Comparison of ENCODE assay signal across 8 cellular contexts in the genomic region with DNA sequence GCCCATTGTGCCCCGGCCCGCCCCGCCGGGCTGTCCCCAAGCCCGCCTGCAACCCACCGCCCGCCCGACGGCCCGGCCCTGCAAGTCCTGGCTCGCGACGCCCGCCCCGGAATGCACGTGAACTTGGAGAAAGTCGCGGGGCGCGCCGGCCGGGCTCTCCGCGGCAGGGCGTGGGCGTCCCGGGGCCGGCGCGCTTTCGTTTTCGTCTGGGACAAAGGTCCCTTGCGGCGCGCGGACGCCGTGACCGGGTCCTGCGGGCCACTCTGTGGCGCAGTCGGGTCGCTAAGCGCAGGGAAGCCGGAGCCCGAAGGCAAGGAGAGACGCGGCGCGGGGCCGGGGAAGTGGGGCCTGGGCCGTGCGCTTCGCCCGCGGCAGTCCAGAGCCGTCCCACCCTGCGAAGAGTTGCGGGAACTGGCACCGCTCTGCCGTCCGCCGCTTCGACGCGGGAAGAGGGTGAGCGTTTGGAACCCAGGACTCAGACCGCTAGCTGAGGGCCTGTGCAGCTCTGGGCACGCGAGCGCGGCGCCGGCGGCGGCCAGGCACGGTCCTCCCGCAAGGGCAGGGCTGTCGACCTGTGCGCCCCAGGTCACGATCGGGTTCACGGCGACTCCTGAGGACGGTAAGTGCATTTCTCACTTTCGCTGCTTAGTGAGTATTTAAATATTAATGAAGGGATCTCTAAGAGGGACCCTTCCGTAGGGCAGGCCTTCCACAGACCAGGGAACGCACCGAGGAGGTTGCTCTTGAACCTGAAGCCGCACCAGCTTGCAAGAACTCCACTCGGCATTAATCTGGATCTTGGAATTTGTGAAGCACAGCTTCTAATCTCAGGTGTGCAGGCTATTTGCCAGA.
DNase-seq lines count a peak whose midpoint lies in the region; ATAC-seq and TF ChIP-seq lines count a peak whose summit lies in the region.

No MANE protein-coding gene starts in this region.

- peaks cover 14% of the 10 kb centered on the region; the same call in 1 of the 2 replicates for H3F3A ChIP-seq in Loucy (ENCODE audit: low read depth)

- H3K9me3 ChIP-seq in Loucy (ENCODE audit: insufficient read depth, low read depth, low read length), result no peaks in the 10 kb centered on the region
- no peaks in the 10 kb centered on the region for H3K9me3 ChIP-seq in parathyroid adenoma (ENCODE audit: control insufficient read depth, low read length)

- TF ChIP-seq POLR2A in GM18505 (IDR thresholded peaks at IDR 0.05; ENCODE audit: borderline replicate concordance, extremely low read depth, insufficient read depth, insufficient read length), result no peak

- no peaks in the 10 kb centered on the region for H3K9me3 Mint-ChIP-seq in activated T-helper 17 cell treated with anti-CD3 and anti-CD28 coated beads, Interleukin-2, amount 50 U/mL, for 72 hours
- H3K9me3 Mint-ChIP-seq in glutamatergic neuron (ENCODE audit: unreplicated experiment), result peaks cover 7% of the 10 kb centered on the region

- H3K9me2 ChIP-seq in Loucy (replicated peaks; ENCODE audit: low read depth, low read length), result no peaks in the 10 kb centered on the region

- peaks cover 27% of the 10 kb centered on the region for H3K4me1 Mint-ChIP-seq in activated T-helper 17 cell treated with anti-CD3 and anti-CD28 coated beads, Interleukin-2, amount 50 U/mL, for 72 hours
- peaks cover 1% of the 10 kb centered on the region for H3K4me1 Mint-ChIP-seq in glutamatergic neuron (ENCODE audit: low read depth, unreplicated experiment)

- H3K4me1 ChIP-seq in Loucy (ENCODE audit: insufficient read depth, low read length, poor library complexity, severe bottlenecking), result peaks cover 24% of the 10 kb centered on the region
- H3K4me1 ChIP-seq in parathyroid adenoma, result peaks cover 2% of the 10 kb centered on the region

- H3K27me3 Mint-ChIP-seq in activated T-helper 17 cell treated with anti-CD3 and anti-CD28 coated beads, Interleukin-2, amount 50 U/mL, for 72 hours, result no peaks in the 10 kb centered on the region
- H3K27me3 Mint-ChIP-seq in glutamatergic neuron (ENCODE audit: unreplicated experiment), result peaks cover 15% of the 10 kb centered on the region

- H3K79me2 ChIP-seq in Loucy (ENCODE audit: insufficient read depth, low read length), result peaks cover 91% of the 10 kb centered on the region
- peaks cover 33% of the 10 kb centered on the region for H3K79me2 ChIP-seq in parathyroid adenoma

- H3K27ac Mint-ChIP-seq in activated T-helper 17 cell treated with anti-CD3 and anti-CD28 coated beads, Interleukin-2, amount 50 U/mL, for 72 hours, result peak overlapping the region; percentile 82
- no peak overlapping the region for H3K27ac Mint-ChIP-seq in glutamatergic neuron (ENCODE audit: unreplicated experiment)

- peak overlapping the region; percentile 100 for H3K9ac ChIP-seq in Loucy (ENCODE audit: low read depth, low read length, poor library complexity, severe bottlenecking)
- H3K9ac ChIP-seq in parathyroid adenoma, result no peak overlapping the region

- H3K4me3 Mint-ChIP-seq in activated T-helper 17 cell treated with anti-CD3 and anti-CD28 coated beads, Interleukin-2, amount 50 U/mL, for 72 hours, result peak overlapping the region; percentile 81
- H3K4me3 Mint-ChIP-seq in glutamatergic neuron (ENCODE audit: unreplicated experiment), result peak overlapping the region; percentile 59

- ATAC-seq in GM18505 (IDR thresholded peaks at IDR 0.05; ENCODE audit: unreplicated experiment) (peak; percentile 29), HG03159 (IDR thresholded peaks at IDR 0.05; ENCODE audit: unreplicated experiment) (no peak), HG02610 (IDR thresholded peaks at IDR 0.05; ENCODE audit: unreplicated experiment) (no peak)
- peak; percentile 35 for ATAC-seq in activated T-helper 17 cell treated with anti-CD3 and anti-CD28 coated beads, Interleukin-2, amount 50 U/mL, for 72 hours (replicated peaks)

- H3K27ac ChIP-seq in parathyroid adenoma, result peak overlapping the region; percentile 51

- H3K36me3 ChIP-seq in Loucy (ENCODE audit: insufficient read depth, low read length), result peaks cover 45% of the 10 kb centered on the region
- H3K36me3 ChIP-seq in parathyroid adenoma (ENCODE audit: control insufficient read depth, insufficient read depth, low read length), result no peaks in the 10 kb centered on the region

- peak; percentile 37 for DNase-seq in glutamatergic neuron
- DNase-seq in NCI-H2107 (lab: John Stamatoyannopoulos, UW), result no peak

- H3K36me3 Mint-ChIP-seq in activated T-helper 17 cell treated with anti-CD3 and anti-CD28 coated beads, Interleukin-2, amount 50 U/mL, for 72 hours (ENCODE audit: low read depth), result peaks cover 14% of the 10 kb centered on the region
- H3K36me3 Mint-ChIP-seq in glutamatergic neuron (ENCODE audit: unreplicated experiment), result no peaks in the 10 kb centered on the region

- peak overlapping the region; percentile 88 for H3K4me3 ChIP-seq in Loucy (ENCODE audit: low read length, poor library complexity, severe bottlenecking)
- H3K4me3 ChIP-seq in parathyroid adenoma (ENCODE audit: low read depth, low read length), result peak overlapping the region; percentile 66

- H2AFZ ChIP-seq in Loucy (ENCODE audit: low read length) (no peak overlapping the region), parathyroid adenoma (peak overlapping the region; percentile 33)

- no peak for TF ChIP-seq CTCF in Loucy (conservative IDR thresholded peaks at IDR 0.05; ENCODE audit: low read length)
- TF ChIP-seq CTCF in glutamatergic neuron (IDR thresholded peaks at IDR 0.05; ENCODE audit: partially characterized antibody, unreplicated experiment), result no peak
- TF ChIP-seq CTCF in parathyroid adenoma (IDR thresholded peaks at IDR 0.05), result no peak

- peaks cover 40% of the 10 kb centered on the region for H4K20me1 ChIP-seq in Loucy (ENCODE audit: insufficient read depth, low read length, poor library complexity, severe bottlenecking)

- peak overlapping the region; percentile 98 for H3K4me2 ChIP-seq in Loucy (ENCODE audit: low read depth, low read length, poor library complexity, severe bottlenecking)
- H3K4me2 ChIP-seq in parathyroid adenoma (ENCODE audit: low read length), result peak overlapping the region; percentile 82

- H3K27me3 ChIP-seq in Loucy (ENCODE audit: insufficient read depth, low read length, poor library complexity, severe bottlenecking), result peaks cover 48% of the 10 kb centered on the region
- H3K27me3 ChIP-seq in parathyroid adenoma (ENCODE audit: control insufficient read depth, insufficient read depth, low read length), result no peaks in the 10 kb centered on the region

Comparison
In these comparisons a context has a peak if more than half of its experiments do, and no peak if none do; other contexts are left out.
1. ATAC-seq: peak in GM18505 (single experiment) and activated T-helper 17 cell treated with anti-CD3 and anti-CD28 coated beads, Interleukin-2, amount 50 U/mL, for 72 hours (single experiment); none in HG03159 (single experiment) and HG02610 (single experiment).